In the genomic region with DNA sequence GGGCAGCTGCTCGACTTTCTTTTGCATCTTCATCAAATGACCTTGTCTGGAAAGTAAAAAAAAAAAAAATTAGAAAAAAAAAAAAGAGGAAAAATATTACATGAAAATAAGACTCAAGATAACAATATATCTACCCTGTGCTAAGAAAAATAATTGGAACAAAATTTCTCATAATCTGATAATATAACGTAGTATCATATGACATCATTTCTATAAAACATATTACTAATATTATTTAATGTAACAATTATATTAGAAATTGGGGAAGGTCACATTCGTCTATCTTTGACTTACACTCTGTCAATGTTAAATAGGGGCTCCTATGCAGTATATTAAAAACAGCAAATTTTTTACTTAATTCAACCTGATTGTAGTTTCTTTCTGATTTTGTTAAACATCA, we compare ENCODE assay signal across 16 cellular contexts.
A peak's percentile ranks its signal among the peaks of the same experiment; 100 is the strongest.
DNase-seq lines count a peak whose midpoint lies in the region; ATAC-seq and FAIRE-seq lines count a peak whose summit lies in the region.
"Had no signal": no experiment of that assay in that cellular context is flagged by ENCODE, and none has a peak within 500 bp of the region (broad histone marks: within the 10 kb centered on the region; RNA-seq: fewer than 3 reads in every experiment).

No MANE protein-coding gene starts in this region.

- no peak for DNase-seq in SIG-M5 treated with dmso at 0.1 percent for 504 hours (lab: John Stamatoyannopoulos, UW; ENCODE audit: unreplicated experiment)
- DNase-seq: Caco-2; CD4-positive, CD25-positive, alpha-beta regulatory T cell; CD8-positive, alpha-beta T cell; DMS153; DND-41; GDM1; GOT3 had no signal

- FAIRE-seq in G401.6 (lab: Jason Lieb, UNC) (peak; percentile 82), colon (lab: Jason Lieb, UNC) (peak; percentile 61), islet of Langerhans (lab: Jason Lieb, UNC) (peak; percentile 81)
- FAIRE-seq: GM12878, GM18507, H54 had no signal

- ATAC-seq in GM19395 (IDR thresholded peaks at IDR 0.05; ENCODE audit: unreplicated experiment): no peak
- no peak for ATAC-seq in HG03135 (IDR thresholded peaks at IDR 0.05; ENCODE audit: unreplicated experiment)
- ATAC-seq: CD8-positive, alpha-beta T cell; GM12878 had no signal
